18 cellular contexts compared by ENCODE assay signal in the genomic region with DNA sequence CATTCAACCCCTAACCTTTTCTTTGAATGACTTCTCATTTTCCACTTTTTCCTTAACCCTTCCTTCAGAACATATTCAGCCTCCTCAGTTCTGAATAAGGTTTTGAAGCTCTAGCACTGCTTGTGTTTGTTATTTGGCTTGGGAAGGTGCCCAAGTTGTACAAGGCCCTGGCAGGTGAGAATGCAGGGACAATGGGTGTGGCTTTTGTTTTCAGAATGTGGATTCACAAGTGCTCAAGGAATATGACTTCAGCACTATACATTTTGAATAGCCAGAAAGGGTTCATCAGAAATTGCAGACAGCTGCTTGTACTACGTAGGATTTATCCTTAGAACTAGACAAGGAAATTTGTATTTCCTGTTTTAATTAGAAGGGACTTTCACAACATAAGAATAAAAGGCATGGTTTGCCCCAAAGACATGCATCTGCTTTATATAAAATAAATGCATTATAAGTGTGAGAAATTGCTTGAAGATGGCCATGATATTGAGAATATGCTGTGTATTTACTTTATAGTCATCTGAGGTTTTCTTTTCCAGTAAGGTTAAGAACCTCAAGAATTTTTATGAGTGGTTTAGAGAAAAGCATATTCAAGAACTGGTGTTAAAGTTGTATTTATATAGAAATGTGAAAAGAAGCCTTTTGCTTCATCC. TPM values are rescaled to one million over a fixed set of nuclear protein-coding genes. Genes with fewer than 3 reads are reported as not detected.
DNase-seq lines count a peak whose midpoint lies in the region; ATAC-seq, FAIRE-seq and TF ChIP-seq lines count a peak whose summit lies in the region.
"Had no signal": no experiment of that assay in that cellular context is flagged by ENCODE, and none has a peak within 500 bp of the region (broad histone marks: within the 10 kb centered on the region; RNA-seq: fewer than 3 reads in every experiment).

No MANE protein-coding gene starts in this region.

- peak overlapping the region; percentile 3 for H3K4me2 ChIP-seq in Loucy (ENCODE audit: low read depth, low read length, poor library complexity, severe bottlenecking)
- H3K4me2 ChIP-seq: SK-N-SH had no signal

- H3K27me3 Mint-ChIP-seq in activated CD4-positive, alpha-beta T cell treated with anti-CD3 and anti-CD28 coated beads, Interleukin-2, amount 10 ng/mL, durations not matched to agents 7 days and 5 days, result peaks cover 5% of the 10 kb centered on the region

- H3K9ac ChIP-seq in Loucy (ENCODE audit: low read depth, low read length, poor library complexity, severe bottlenecking), result no peak overlapping the region
- H3K9ac ChIP-seq: SK-N-SH had no signal

- 34 to 56% (median 41%) methylated on average over 1 of the region's 1 CpG for WGBS in small intestine, 3 donors

- H3K4me1 ChIP-seq in Loucy (ENCODE audit: insufficient read depth, low read length, poor library complexity, severe bottlenecking), result peaks cover 8% of the 10 kb centered on the region
- H3K4me1 ChIP-seq in small intestine (ENCODE audit: control insufficient read depth in 2 of 2, insufficient read depth in 1 of 2, low read depth in 1 of 2, low read length in 1 of 2), result no peaks in the 10 kb centered on the region
- H3K4me1 ChIP-seq: testis had no signal

- no peaks in the 10 kb centered on the region for H3K9me2 ChIP-seq in Loucy (replicated peaks; ENCODE audit: low read depth, low read length)
- H3K9me2 ChIP-seq: SK-N-SH had no signal

- POLR2A ChIA-PET in activated CD4-positive, alpha-beta T cell treated with anti-CD3 and anti-CD28 coated beads, Interleukin-2, amount 10 ng/mL, durations not matched to agents 7 days and 5 days (lab: Charles Lee), result no interaction called here

- TF ChIP-seq CTCF in Loucy (conservative IDR thresholded peaks at IDR 0.05; ENCODE audit: low read length) (no peak), WERI-Rb-1 (IDR thresholded peaks at IDR 0.05; ENCODE audit: low read depth, low read length) (no peak)

- H3K27ac Mint-ChIP-seq in activated CD4-positive, alpha-beta T cell treated with anti-CD3 and anti-CD28 coated beads, Interleukin-2, amount 10 ng/mL, durations not matched to agents 7 days and 5 days, result peak overlapping the region; percentile 44
- H3K27ac Mint-ChIP-seq: naive B cell had no signal

- H3K9me3 Mint-ChIP-seq in activated CD4-positive, alpha-beta T cell treated with anti-CD3 and anti-CD28 coated beads, Interleukin-2, amount 10 ng/mL, durations not matched to agents 7 days and 5 days, result peaks cover 7% of the 10 kb centered on the region
- H3K9me3 Mint-ChIP-seq: naive B cell had no signal

- H3K36me3 ChIP-seq in Loucy (ENCODE audit: insufficient read depth, low read length) (no peaks in the 10 kb centered on the region), WERI-Rb-1 (no peaks in the 10 kb centered on the region), small intestine (ENCODE audit: control insufficient read depth in 2 of 2, insufficient read depth in 2 of 2, low read length in 2 of 2) (no peaks in the 10 kb centered on the region)

- H3K4me3 ChIP-seq in Loucy (ENCODE audit: low read length, poor library complexity, severe bottlenecking) (no peak overlapping the region), WERI-Rb-1 (ENCODE audit: low read depth, low read length) (peak overlapping the region; percentile 29), small intestine (ENCODE audit: low read depth in 1 of 2, low read length in 2 of 2) (no peak overlapping the region)
- H3K4me3 ChIP-seq: testis had no signal

- ATAC-seq in HG03139 (IDR thresholded peaks at IDR 0.05; ENCODE audit: unreplicated experiment), result no peak
- ATAC-seq in stimulated activated naive CD8-positive, alpha-beta T cell treated with anti-CD3 and anti-CD28 coated beads, Interleukin-15, Interleukin-2, amounts not matched to agents 100 U/mL and 50 U/mL, for 24 hours, result no peak
- ATAC-seq: foreskin keratinocyte, left ventricle myocardium superior had no signal

- DNase-seq in activated CD4-positive, alpha-beta T cell treated with anti-CD3 and anti-CD28 coated beads, Interleukin-2, amount 10 ng/mL, durations not matched to agents 7 days and 5 days, result no peak
- DNase-seq in activated CD4-positive, alpha-beta T cell treated with anti-CD3 and anti-CD28 coated beads for 4 hours, result no peak
- DNase-seq in WERI-Rb-1, result no peak
- DNase-seq in small intestine, result peak; percentile 50
- no peak for DNase-seq in stimulated activated CD4-positive, alpha-beta T cell treated with anti-CD3 and anti-CD28 coated beads, Interleukin-2, amount 100 ng/mL, for 24 hours
- no peak for DNase-seq in stimulated activated naive CD8-positive, alpha-beta T cell treated with anti-CD3 and anti-CD28 coated beads, Interleukin-15, Interleukin-2, amounts not matched to agents 100 U/mL and 50 U/mL, for 24 hours
- DNase-seq: activated T-cell treated with anti-CD3 and anti-CD28 coated beads for 4 hours, cerebellar nuclear complex, Kasumi-1, left ventricle myocardium superior, naive B cell, NCI-H2081 treated with DMSO at 0.1 percent for 48 hours, retina, SK-N-SH, testis had no signal

- no peaks in the 10 kb centered on the region for H3F3A ChIP-seq in Loucy (ENCODE audit: low read depth)

- H3K4me3 Mint-ChIP-seq in activated CD4-positive, alpha-beta T cell treated with anti-CD3 and anti-CD28 coated beads, Interleukin-2, amount 10 ng/mL, durations not matched to agents 7 days and 5 days, result peak overlapping the region; percentile 9
- H3K4me3 Mint-ChIP-seq: naive B cell had no signal

- peak overlapping the region; percentile 85 for H3K27ac ChIP-seq in WERI-Rb-1
- H3K27ac ChIP-seq in small intestine (ENCODE audit: low read depth in 1 of 2, low read length in 1 of 2), result no peak overlapping the region
- H3K27ac ChIP-seq: foreskin keratinocyte, testis had no signal

- no peaks in the 10 kb centered on the region for H4K20me1 ChIP-seq in Loucy (ENCODE audit: insufficient read depth, low read length, poor library complexity, severe bottlenecking)

- no peak overlapping the region for H2AFZ ChIP-seq in Loucy (ENCODE audit: low read length)

- H3K27me3 ChIP-seq in Loucy (ENCODE audit: insufficient read depth, low read length, poor library complexity, severe bottlenecking), result peaks cover 37% of the 10 kb centered on the region
- no peaks in the 10 kb centered on the region for H3K27me3 ChIP-seq in WERI-Rb-1 (ENCODE audit: insufficient read depth, low read depth, severe bottlenecking)
- no peaks in the 10 kb centered on the region for H3K27me3 ChIP-seq in small intestine (ENCODE audit: control insufficient read depth in 2 of 2, insufficient read depth in 2 of 2, low read length in 2 of 2)
- H3K27me3 ChIP-seq: foreskin keratinocyte, testis had no signal

- H3K36me3 Mint-ChIP-seq in activated CD4-positive, alpha-beta T cell treated with anti-CD3 and anti-CD28 coated beads, Interleukin-2, amount 10 ng/mL, durations not matched to agents 7 days and 5 days (ENCODE audit: low read depth), result no peaks in the 10 kb centered on the region
- H3K36me3 Mint-ChIP-seq: naive B cell had no signal

- CTCF ChIA-PET in activated CD4-positive, alpha-beta T cell treated with anti-CD3 and anti-CD28 coated beads, Interleukin-2, amount 10 ng/mL, durations not matched to agents 7 days and 5 days (lab: Charles Lee), result interaction anchor here (0.6 to 1.9 kb wide), 6 partner anchors 8 to 195 kb away, joined by 3 to 11 read pairs (median 3); no protein-coding TSS in a partner anchor

- no peak for FAIRE-seq in small intestine (lab: Jason Lieb, UNC)

- H3K79me2 ChIP-seq in Loucy (ENCODE audit: insufficient read depth, low read length), result no peaks in the 10 kb centered on the region

- peaks cover 25% of the 10 kb centered on the region for H3K4me1 Mint-ChIP-seq in activated CD4-positive, alpha-beta T cell treated with anti-CD3 and anti-CD28 coated beads, Interleukin-2, amount 10 ng/mL, durations not matched to agents 7 days and 5 days
- H3K4me1 Mint-ChIP-seq: naive B cell had no signal

- H3K9me3 ChIP-seq in Loucy (ENCODE audit: insufficient read depth, low read depth, low read length) (no peaks in the 10 kb centered on the region), WERI-Rb-1 (ENCODE audit: severe bottlenecking) (no peaks in the 10 kb centered on the region), small intestine (ENCODE audit: control insufficient read depth, low read depth) (no peaks in the 10 kb centered on the region)
- H3K9me3 ChIP-seq: SK-N-SH, testis had no signal

RNA-seq across cellular contexts. Expression of gene PRDM1, which starts 29.3 kb away (rescaled TPM):
- 10 to 100 TPM; 27.1 to 30.8 TPM for total RNA-seq in activated CD4-positive, alpha-beta T cell treated with anti-CD3 and anti-CD28 coated beads, Interleukin-2, amount 10 ng/mL, durations not matched to agents 7 days and 5 days
- 1 to 10 TPM in 2 of 3 donors, under 1 TPM in 1; 0.67 to 3.2 (median 2.3) TPM for polyA plus RNA-seq in small intestine
